37 cellular contexts compared by ENCODE assay signal in the genomic region with DNA sequence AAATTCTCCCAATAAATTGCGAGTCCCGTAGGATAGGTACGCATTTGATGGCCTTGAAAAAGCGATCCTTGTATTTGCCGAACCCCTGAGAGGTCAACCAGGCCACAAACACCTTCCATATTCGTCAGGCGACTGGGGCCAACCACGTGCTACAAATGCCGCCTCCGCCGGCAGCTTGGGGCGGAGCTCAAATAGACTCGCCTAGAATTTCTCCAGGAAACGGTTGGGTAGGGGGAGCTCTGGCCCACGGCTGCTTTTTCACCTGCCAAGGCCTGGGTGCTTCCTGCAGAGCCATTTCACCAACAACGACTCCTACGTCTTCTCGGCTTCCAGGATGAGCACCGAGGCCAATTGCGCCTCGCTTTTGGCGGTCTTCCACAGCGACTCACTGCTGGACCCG.
"Had no signal": no experiment of that assay in that cellular context is flagged by ENCODE, and none has a peak within 500 bp of the region (broad histone marks: within the 10 kb centered on the region; RNA-seq: fewer than 3 reads in every experiment).

No MANE protein-coding gene starts in this region.

- H3K4me3 Mint-ChIP-seq: activated CD4-positive, alpha-beta memory T cell treated with anti-CD3 and anti-CD28 coated beads for 36 hours; activated CD4-positive, alpha-beta T cell treated with anti-CD3 and anti-CD28 coated beads for 36 hours; activated CD4-positive, alpha-beta T cell treated with anti-CD3 and anti-CD28 coated beads, Interleukin-2, amount 10 ng/mL, durations not matched to agents 24 days and 14 days; activated CD8-positive, alpha-beta memory T cell treated with anti-CD3 and anti-CD28 coated beads, Interleukin-2, amount 10 ng/mL, durations not matched to agents 7 days and 5 days; activated CD8-positive, alpha-beta T cell treated with anti-CD3 and anti-CD28 coated beads, Interleukin-2, amount 10 ng/mL, durations not matched to agents 7 days and 5 days; activated naive CD4-positive, alpha-beta T cell treated with anti-CD3 and anti-CD28 coated beads for 36 hours; activated naive CD4-positive, alpha-beta T cell treated with anti-CD3 and anti-CD28 coated beads, Interleukin-2, amount 50 U/mL, for 24 hours; activated naive CD8-positive, alpha-beta T cell treated with anti-CD3 and anti-CD28 coated beads for 36 hours; activated naive CD8-positive, alpha-beta T cell treated with anti-CD3 and anti-CD28 coated beads, Interleukin-2, amount 50 U/mL, for 24 hours; activated T-helper 1 cell treated with anti-CD3 and anti-CD28 coated beads, Interleukin-12 subunit alpha, Interleukin-12 subunit beta, Interleukin-2, Interleukin-4 antibody, amounts not matched to agents 30 ng/mL and 10 ng/mL and 1 ng/mL, durations not matched to agents 14 hours and 24 hours and 36 hours; effector memory CD8-positive, alpha-beta T cell; T-helper 17 cell; T-helper 2 cell treated with Interferon-gamma antibody and Interleukin-4, amounts not matched to agents 5 μg/mL and 100 μg/mL, for 36 hours had no signal

- H3K9me3 ChIP-seq: adrenal gland, body of pancreas, esophagus muscularis mucosa, gastrocnemius medialis had no signal

- H3K36me3 Mint-ChIP-seq: activated CD4-positive, alpha-beta memory T cell treated with anti-CD3 and anti-CD28 coated beads for 36 hours; activated CD8-positive, alpha-beta memory T cell treated with anti-CD3 and anti-CD28 coated beads, Interleukin-2, amount 10 ng/mL, durations not matched to agents 7 days and 5 days; activated naive CD4-positive, alpha-beta T cell treated with anti-CD3 and anti-CD28 coated beads, Interleukin-2, amount 50 U/mL, for 24 hours; activated naive CD8-positive, alpha-beta T cell treated with anti-CD3 and anti-CD28 coated beads for 36 hours had no signal

- DNase-seq: activated CD4-positive, alpha-beta memory T cell treated with anti-CD3 and anti-CD28 coated beads for 36 hours; activated CD4-positive, alpha-beta T cell treated with anti-CD3 and anti-CD28 coated beads for 36 hours; activated CD4-positive, alpha-beta T cell treated with anti-CD3 and anti-CD28 coated beads, Interleukin-2, amount 10 ng/mL, durations not matched to agents 24 days and 14 days; activated CD4-positive, CD25-positive, alpha-beta regulatory T cell; activated CD4-positive, CD25-positive, alpha-beta regulatory T cell treated with anti-CD3 and anti-CD28 coated beads, Interleukin-2, amount 50 U/mL, for 72 hours; activated CD8-positive, alpha-beta memory T cell treated with anti-CD3 and anti-CD28 coated beads, Interleukin-2, amount 10 ng/mL, durations not matched to agents 7 days and 5 days; activated CD8-positive, alpha-beta memory T cell treated with anti-CD3 and anti-CD28 coated beads, Interleukin-2, amount 50 U/mL, for 4 hours; activated CD8-positive, alpha-beta T cell treated with anti-CD3 and anti-CD28 coated beads, Interleukin-2, amount 10 ng/mL, durations not matched to agents 7 days and 5 days; activated effector memory CD4-positive, alpha-beta T cell treated with anti-CD3 and anti-CD28 coated beads, Interleukin-2, amount 50 U/mL, for 16 hours; activated naive CD4-positive, alpha-beta T cell treated with anti-CD3 and anti-CD28 coated beads for 36 hours; activated naive CD8-positive, alpha-beta T cell treated with anti-CD3 and anti-CD28 coated beads for 36 hours; activated naive CD8-positive, alpha-beta T cell treated with anti-CD3 and anti-CD28 coated beads, Interleukin-2, amount 50 U/mL, for 24 hours; activated T-cell treated with anti-CD3 and anti-CD28 coated beads, Interleukin-2, amount 50 U/mL, for 1 hour; activated T-cell treated with anti-CD3 and anti-CD28 coated beads, Interleukin-2, amount 50 U/mL, for 48 hours; adrenal gland; amygdala; aorta; body of pancreas; caudate nucleus; cortex of kidney; dermis blood vessel endothelial cell; effector CD4-positive, alpha-beta T cell; effector memory CD8-positive, alpha-beta T cell; erythroblast; foreskin keratinocyte; gastrocnemius medialis; glutamatergic neuron; T-helper 1 cell; T-helper 17 cell; T1000; WERI-Rb-1 had no signal

- H3K4me1 Mint-ChIP-seq: activated CD4-positive, alpha-beta T cell treated with anti-CD3 and anti-CD28 coated beads for 36 hours; activated CD4-positive, alpha-beta T cell treated with anti-CD3 and anti-CD28 coated beads, Interleukin-2, amount 10 ng/mL, durations not matched to agents 24 days and 14 days; activated CD8-positive, alpha-beta memory T cell treated with anti-CD3 and anti-CD28 coated beads, Interleukin-2, amount 10 ng/mL, durations not matched to agents 7 days and 5 days; activated naive CD4-positive, alpha-beta T cell treated with anti-CD3 and anti-CD28 coated beads, Interleukin-2, amount 50 U/mL, for 24 hours; activated naive CD8-positive, alpha-beta T cell treated with anti-CD3 and anti-CD28 coated beads for 36 hours; activated naive CD8-positive, alpha-beta T cell treated with anti-CD3 and anti-CD28 coated beads, Interleukin-2, amount 50 U/mL, for 24 hours; T-helper 17 cell had no signal

- FAIRE-seq: colon had no signal

- H3K36me3 ChIP-seq: adrenal gland, esophagus muscularis mucosa, gastrocnemius medialis, WERI-Rb-1 had no signal

- H3K9me3 Mint-ChIP-seq: activated CD4-positive, alpha-beta memory T cell treated with anti-CD3 and anti-CD28 coated beads for 36 hours; activated CD4-positive, alpha-beta T cell treated with anti-CD3 and anti-CD28 coated beads, Interleukin-2, amount 10 ng/mL, durations not matched to agents 24 days and 14 days; activated naive CD4-positive, alpha-beta T cell treated with anti-CD3 and anti-CD28 coated beads for 36 hours; activated naive CD4-positive, alpha-beta T cell treated with anti-CD3 and anti-CD28 coated beads, Interleukin-2, amount 50 U/mL, for 24 hours; activated naive CD8-positive, alpha-beta T cell treated with anti-CD3 and anti-CD28 coated beads for 36 hours; activated naive CD8-positive, alpha-beta T cell treated with anti-CD3 and anti-CD28 coated beads, Interleukin-2, amount 50 U/mL, for 24 hours; activated T-helper 1 cell treated with anti-CD3 and anti-CD28 coated beads, Interleukin-12 subunit alpha, Interleukin-12 subunit beta, Interleukin-2, Interleukin-4 antibody, amounts not matched to agents 30 ng/mL and 10 ng/mL and 1 ng/mL, durations not matched to agents 14 hours and 24 hours and 36 hours; activated T-helper 2 cell treated with anti-CD3 and anti-CD28 coated beads, Interferon-gamma antibody, Interleukin-2, Interleukin-4, amounts not matched to agents 10 μg/mL and 5 μg/mL and 100 μg/mL, durations not matched to agents 14 hours and 24 hours and 36 hours; effector memory CD8-positive, alpha-beta T cell; T-helper 2 cell treated with Interferon-gamma antibody and Interleukin-4, amounts not matched to agents 5 μg/mL and 100 μg/mL, for 36 hours had no signal

- H3K27me3 ChIP-seq: adrenal gland, body of pancreas, esophagus muscularis mucosa, foreskin keratinocyte, gastrocnemius medialis had no signal

- H3K4me3 ChIP-seq: adrenal gland, body of pancreas, esophagus muscularis mucosa, gastrocnemius medialis had no signal

- H3K27ac ChIP-seq: adrenal gland, body of pancreas, esophagus muscularis mucosa, foreskin keratinocyte, gastrocnemius medialis, WERI-Rb-1 had no signal

- ATAC-seq: activated CD4-positive, alpha-beta T cell treated with anti-CD3 and anti-CD28 coated beads for 36 hours; activated CD8-positive, alpha-beta memory T cell treated with anti-CD3 and anti-CD28 coated beads, Interleukin-2, amount 10 ng/mL, durations not matched to agents 7 days and 5 days; activated CD8-positive, alpha-beta T cell treated with anti-CD3 and anti-CD28 coated beads, Interleukin-2, amount 10 ng/mL, durations not matched to agents 7 days and 5 days; activated naive CD8-positive, alpha-beta T cell treated with anti-CD3 and anti-CD28 coated beads, Interleukin-2, amount 50 U/mL, for 24 hours; body of pancreas; effector memory CD8-positive, alpha-beta T cell; foreskin keratinocyte; gastrocnemius medialis; T-helper 17 cell had no signal

- H3K27ac Mint-ChIP-seq: activated CD4-positive, alpha-beta memory T cell treated with anti-CD3 and anti-CD28 coated beads for 36 hours; activated CD4-positive, alpha-beta T cell treated with anti-CD3 and anti-CD28 coated beads for 36 hours; activated CD4-positive, alpha-beta T cell treated with anti-CD3 and anti-CD28 coated beads, Interleukin-2, amount 10 ng/mL, durations not matched to agents 24 days and 14 days; activated CD8-positive, alpha-beta memory T cell treated with anti-CD3 and anti-CD28 coated beads, Interleukin-2, amount 10 ng/mL, durations not matched to agents 7 days and 5 days; activated CD8-positive, alpha-beta T cell treated with anti-CD3 and anti-CD28 coated beads, Interleukin-2, amount 10 ng/mL, durations not matched to agents 7 days and 5 days; activated naive CD4-positive, alpha-beta T cell treated with anti-CD3 and anti-CD28 coated beads for 36 hours; activated naive CD4-positive, alpha-beta T cell treated with anti-CD3 and anti-CD28 coated beads, Interleukin-2, amount 50 U/mL, for 24 hours; activated naive CD8-positive, alpha-beta T cell treated with anti-CD3 and anti-CD28 coated beads for 36 hours; activated naive CD8-positive, alpha-beta T cell treated with anti-CD3 and anti-CD28 coated beads, Interleukin-2, amount 50 U/mL, for 24 hours; activated T-helper 1 cell treated with anti-CD3 and anti-CD28 coated beads, Interleukin-12 subunit alpha, Interleukin-12 subunit beta, Interleukin-2, Interleukin-4 antibody, amounts not matched to agents 30 ng/mL and 10 ng/mL and 1 ng/mL, durations not matched to agents 14 hours and 24 hours and 36 hours; activated T-helper 2 cell treated with anti-CD3 and anti-CD28 coated beads, Interferon-gamma antibody, Interleukin-2, Interleukin-4, amounts not matched to agents 10 μg/mL and 5 μg/mL and 100 μg/mL, durations not matched to agents 14 hours and 24 hours and 36 hours; effector memory CD8-positive, alpha-beta T cell; T-helper 17 cell; T-helper 2 cell treated with Interferon-gamma antibody and Interleukin-4, amounts not matched to agents 5 μg/mL and 100 μg/mL, for 36 hours had no signal

- H3K27me3 Mint-ChIP-seq: activated CD4-positive, alpha-beta memory T cell treated with anti-CD3 and anti-CD28 coated beads for 36 hours; activated naive CD4-positive, alpha-beta T cell treated with anti-CD3 and anti-CD28 coated beads, Interleukin-2, amount 50 U/mL, for 24 hours; activated naive CD8-positive, alpha-beta T cell treated with anti-CD3 and anti-CD28 coated beads for 36 hours had no signal
